In the genomic region with DNA sequence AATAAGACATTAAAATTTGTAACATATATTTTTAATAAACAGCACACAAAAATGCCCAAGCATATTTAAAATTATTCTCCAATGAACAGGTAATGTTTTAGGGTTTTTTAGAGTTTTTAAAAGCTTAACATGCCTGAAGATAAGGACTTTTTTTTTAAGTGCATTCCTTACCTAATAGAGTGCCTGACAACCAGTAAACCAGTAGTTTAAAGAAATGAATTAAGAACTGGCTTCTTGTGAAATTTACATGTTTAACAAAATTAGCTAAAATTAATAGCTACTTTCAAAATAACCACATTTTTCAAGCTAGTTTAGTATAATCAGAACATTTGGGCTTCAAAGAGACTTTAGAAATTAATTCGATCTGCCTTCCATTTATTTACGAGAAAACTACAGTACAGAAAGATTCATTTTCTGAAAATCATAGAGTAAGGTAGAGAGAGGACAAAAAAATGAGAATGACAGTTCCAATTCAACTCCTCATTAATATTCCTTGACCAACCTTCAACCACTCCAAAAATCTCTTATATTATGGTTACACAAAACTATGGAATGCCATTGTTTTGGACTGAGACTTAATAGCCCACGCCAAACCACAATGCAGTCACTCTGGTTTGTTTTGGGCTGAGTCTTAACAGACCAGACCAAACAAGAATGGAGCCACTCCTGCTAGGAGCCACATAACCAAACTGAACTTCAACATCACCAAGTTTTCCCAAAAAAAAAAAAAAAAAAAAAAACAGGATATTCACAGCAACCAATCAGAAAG, we compare ENCODE assay signal across 20 cellular contexts. TPM values are rescaled to one million over a fixed set of nuclear protein-coding genes. Genes with fewer than 3 reads are reported as not detected.
A peak's percentile ranks its signal among the peaks of the same experiment; 100 is the strongest.
DNase-seq lines count a peak whose midpoint lies in the region; ATAC-seq and TF ChIP-seq lines count a peak whose summit lies in the region.
"Had no signal": no experiment of that assay in that cellular context is flagged by ENCODE, and none has a peak within 500 bp of the region (broad histone marks: within the 10 kb centered on the region; RNA-seq: fewer than 3 reads in every experiment).

No MANE protein-coding gene starts in this region.

- no peaks in the 10 kb centered on the region for H4K20me1 ChIP-seq in GM23338 (replicated peaks; ENCODE audit: insufficient read depth)
- peaks cover 100% of the 10 kb centered on the region for H4K20me1 ChIP-seq in smooth muscle cell (ENCODE audit: low read depth)

- H3K27me3 ChIP-seq in GM23338 (ENCODE audit: insufficient read depth) (no peaks in the 10 kb centered on the region), smooth muscle cell (ENCODE audit: low read depth) (no peaks in the 10 kb centered on the region)
- H3K27me3 ChIP-seq: adrenal gland, dorsolateral prefrontal cortex had no signal

- H3K4me3 ChIP-seq in GM23338 (no peak overlapping the region), smooth muscle cell (no peak overlapping the region)
- H3K4me3 ChIP-seq: adrenal gland, dorsolateral prefrontal cortex had no signal

- peak overlapping the region; percentile 1; the same call in 1 of the 2 replicates for H3K27ac Mint-ChIP-seq in GM23338
- H3K27ac Mint-ChIP-seq: activated CD4-positive, alpha-beta T cell treated with anti-CD3 and anti-CD28 coated beads, Interleukin-2, amount 10 ng/mL, durations not matched to agents 7 days and 5 days; CD8-positive, alpha-beta T cell; natural killer cell; stimulated activated memory B cell treated with anti-CD40 and anti-IgM and Interleukin-4, amounts not matched to agents 10 μg/mL and 1 μg/mL and 100 μg/mL, for 72 hours had no signal

- H2AFZ ChIP-seq in GM23338 (no peak overlapping the region), smooth muscle cell (ENCODE audit: low read depth) (no peak overlapping the region)

- H3K27ac ChIP-seq in GM23338 (ENCODE audit: low read depth) = no peak overlapping the region
- H3K27ac ChIP-seq in smooth muscle cell (ENCODE audit: low read depth) = peak overlapping the region; percentile 75
- H3K27ac ChIP-seq: adrenal gland, dorsolateral prefrontal cortex had no signal

- H3K36me3 Mint-ChIP-seq in GM23338 (ENCODE audit: low read depth) = no peaks in the 10 kb centered on the region; the same call in 2 of the 3 replicates
- H3K36me3 Mint-ChIP-seq: natural killer cell had no signal

- no peaks in the 10 kb centered on the region for H3K9me2 ChIP-seq in GM23338 (ENCODE audit: insufficient read depth)

- H3K9ac ChIP-seq in smooth muscle cell (ENCODE audit: low read depth) = peak overlapping the region; percentile 7

- H3F3A ChIP-seq in GM23338 (replicated peaks; ENCODE audit: low read depth) (no peaks in the 10 kb centered on the region), smooth muscle cell (ENCODE audit: low read depth) (no peaks in the 10 kb centered on the region)

- H3K9me3 ChIP-seq in smooth muscle cell (replicated peaks; ENCODE audit: low read depth) = no peaks in the 10 kb centered on the region
- H3K9me3 ChIP-seq: adrenal gland had no signal

- H3K27me3 Mint-ChIP-seq in GM23338 (ENCODE audit: insufficient read depth, low read depth, poor library complexity) = no peaks in the 10 kb centered on the region
- H3K27me3 Mint-ChIP-seq: activated CD4-positive, alpha-beta T cell treated with anti-CD3 and anti-CD28 coated beads, Interleukin-2, amount 10 ng/mL, durations not matched to agents 7 days and 5 days; stimulated activated memory B cell treated with anti-CD40 and anti-IgM and Interleukin-4, amounts not matched to agents 10 μg/mL and 1 μg/mL and 100 μg/mL, for 72 hours had no signal

- H3K9me3 Mint-ChIP-seq in GM23338 = no peaks in the 10 kb centered on the region; the same call in 2 of the 3 replicates
- H3K9me3 Mint-ChIP-seq: activated CD4-positive, alpha-beta T cell treated with anti-CD3 and anti-CD28 coated beads, Interleukin-2, amount 10 ng/mL, durations not matched to agents 7 days and 5 days; activated T-cell treated with anti-CD3 and anti-CD28 coated beads, Interleukin-2, amount 50 U/mL, for 4 hours; CD8-positive, alpha-beta T cell; natural killer cell; stimulated activated memory B cell treated with anti-CD40 and anti-IgM and Interleukin-4, amounts not matched to agents 10 μg/mL and 1 μg/mL and 100 μg/mL, for 72 hours had no signal

- H3K36me3 ChIP-seq in GM23338 (ENCODE audit: insufficient read depth) (no peaks in the 10 kb centered on the region), smooth muscle cell (ENCODE audit: low read depth) (no peaks in the 10 kb centered on the region)
- H3K36me3 ChIP-seq: adrenal gland had no signal

- DNase-seq in GM23338 (ENCODE audit: low spot score) (no peak), fibroblast of gingiva (ENCODE audit: low read depth) (peak; percentile 54), smooth muscle cell (lab: John Stamatoyannopoulos, UW; ENCODE audit: unreplicated experiment) (no peak), NCI-H82 treated with DMSO at 0.1 percent for 48 hours (lab: John Stamatoyannopoulos, UW; ENCODE audit: unreplicated experiment) (no peak)
- DNase-seq: activated CD4-positive, alpha-beta T cell treated with anti-CD3 and anti-CD28 coated beads, Interleukin-2, amount 10 ng/mL, durations not matched to agents 7 days and 5 days; activated T-cell treated with anti-CD3 and anti-CD28 coated beads, Interleukin-2, amount 50 U/mL, for 4 hours; adrenal gland; CD8-positive, alpha-beta T cell; dorsolateral prefrontal cortex; GOT3; left colon; natural killer cell; NCI-H187 treated with DMSO at 0.1 percent for 48 hours; stimulated activated CD4-positive, alpha-beta T cell treated with anti-CD3 and anti-CD28 coated beads, Interleukin-4, amount 100 ng/mL, for 4 hours; T-helper 9 cell had no signal

- TF ChIP-seq CTCF in GM23338 (conservative IDR thresholded peaks at IDR 0.05; ENCODE audit: low read depth in 2 of 2) = no peak
- no peak for TF ChIP-seq CTCF in smooth muscle cell (IDR thresholded peaks at IDR 0.05; ENCODE audit: borderline replicate concordance, insufficient read depth, poor library complexity, severe bottlenecking)

- no peak overlapping the region for H3K4me3 Mint-ChIP-seq in GM23338
- H3K4me3 Mint-ChIP-seq: activated CD4-positive, alpha-beta T cell treated with anti-CD3 and anti-CD28 coated beads, Interleukin-2, amount 10 ng/mL, durations not matched to agents 7 days and 5 days; activated T-cell treated with anti-CD3 and anti-CD28 coated beads, Interleukin-2, amount 50 U/mL, for 4 hours; CD8-positive, alpha-beta T cell; natural killer cell; stimulated activated memory B cell treated with anti-CD40 and anti-IgM and Interleukin-4, amounts not matched to agents 10 μg/mL and 1 μg/mL and 100 μg/mL, for 72 hours had no signal

- H3K4me1 Mint-ChIP-seq in GM23338 = peaks cover 5% of the 10 kb centered on the region; the same call in 2 of the 3 replicates
- H3K4me1 Mint-ChIP-seq: stimulated activated memory B cell treated with anti-CD40 and anti-IgM and Interleukin-4, amounts not matched to agents 10 μg/mL and 1 μg/mL and 100 μg/mL, for 72 hours had no signal

- H3K79me2 ChIP-seq in GM23338 (replicated peaks; ENCODE audit: insufficient read depth) = no peaks in the 10 kb centered on the region
- H3K79me2 ChIP-seq in smooth muscle cell (ENCODE audit: low read depth) = peaks cover 95% of the 10 kb centered on the region

- ATAC-seq in GM23338 (no peak), SK-N-SH treated with all-trans-retinoic acid at 6 μM for 48 hours (peak; percentile 82), GM18502 (IDR thresholded peaks at IDR 0.05; ENCODE audit: poor library complexity, unreplicated experiment) (no peak), GM19324 (IDR thresholded peaks at IDR 0.05; ENCODE audit: low FRiP score, unreplicated experiment) (no peak)
- ATAC-seq: activated T-cell treated with anti-CD3 and anti-CD28 coated beads, Interleukin-2, amount 50 U/mL, for 4 hours; CD8-positive, alpha-beta T cell; left colon; natural killer cell; stimulated activated memory B cell treated with anti-CD40 and anti-IgM and Interleukin-4, amounts not matched to agents 10 μg/mL and 1 μg/mL and 100 μg/mL, for 72 hours had no signal

- WGBS in smooth muscle cell (ENCODE audit: low lambda C conversion rate) = 83% methylated on average over 3 of the region's 3 CpGs

- H3K4me1 ChIP-seq in GM23338 (ENCODE audit: insufficient read depth) = no peaks in the 10 kb centered on the region
- peaks cover 11% of the 10 kb centered on the region for H3K4me1 ChIP-seq in smooth muscle cell (ENCODE audit: low read depth)

- no peak overlapping the region for H3K4me2 ChIP-seq in GM23338
- peak overlapping the region; percentile 10 for H3K4me2 ChIP-seq in smooth muscle cell

TF ChIP-seq in GM23338, 12 proteins besides CTCF, POLR2A, EP300 and RAD21 (continues in another document):
- no peak for TF ChIP-seq EZH2 (IDR thresholded peaks at IDR 0.05; ENCODE audit: low read depth, unreplicated experiment)
- TF ChIP-seq ZNF331 (CRISPR knock-in tag; IDR thresholded peaks at IDR 0.05; ENCODE audit: low read depth) = no peak
- TF ChIP-seq, protein P1, sequence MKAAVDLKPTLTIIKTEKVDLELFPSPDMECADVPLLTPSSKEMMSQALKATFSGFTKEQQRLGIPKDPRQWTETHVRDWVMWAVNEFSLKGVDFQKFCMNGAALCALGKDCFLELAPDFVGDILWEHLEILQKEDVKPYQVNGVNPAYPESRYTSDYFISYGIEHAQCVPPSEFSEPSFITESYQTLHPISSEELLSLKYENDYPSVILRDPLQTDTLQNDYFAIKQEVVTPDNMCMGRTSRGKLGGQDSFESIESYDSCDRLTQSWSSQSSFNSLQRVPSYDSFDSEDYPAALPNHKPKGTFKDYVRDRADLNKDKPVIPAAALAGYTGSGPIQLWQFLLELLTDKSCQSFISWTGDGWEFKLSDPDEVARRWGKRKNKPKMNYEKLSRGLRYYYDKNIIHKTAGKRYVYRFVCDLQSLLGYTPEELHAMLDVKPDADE (IDR thresholded peaks at IDR 0.05) = no peak
- TF ChIP-seq STAT1 (IDR thresholded peaks at IDR 0.05; ENCODE audit: unreplicated experiment) = no peak

TF ChIP-seq in SK-N-SH treated with all-trans-retinoic acid at 6 μM for 48 hours, 23 proteins besides CTCF, POLR2A, EP300 and RAD21 (continues in another document):
- TF ChIP-seq, protein P2, sequence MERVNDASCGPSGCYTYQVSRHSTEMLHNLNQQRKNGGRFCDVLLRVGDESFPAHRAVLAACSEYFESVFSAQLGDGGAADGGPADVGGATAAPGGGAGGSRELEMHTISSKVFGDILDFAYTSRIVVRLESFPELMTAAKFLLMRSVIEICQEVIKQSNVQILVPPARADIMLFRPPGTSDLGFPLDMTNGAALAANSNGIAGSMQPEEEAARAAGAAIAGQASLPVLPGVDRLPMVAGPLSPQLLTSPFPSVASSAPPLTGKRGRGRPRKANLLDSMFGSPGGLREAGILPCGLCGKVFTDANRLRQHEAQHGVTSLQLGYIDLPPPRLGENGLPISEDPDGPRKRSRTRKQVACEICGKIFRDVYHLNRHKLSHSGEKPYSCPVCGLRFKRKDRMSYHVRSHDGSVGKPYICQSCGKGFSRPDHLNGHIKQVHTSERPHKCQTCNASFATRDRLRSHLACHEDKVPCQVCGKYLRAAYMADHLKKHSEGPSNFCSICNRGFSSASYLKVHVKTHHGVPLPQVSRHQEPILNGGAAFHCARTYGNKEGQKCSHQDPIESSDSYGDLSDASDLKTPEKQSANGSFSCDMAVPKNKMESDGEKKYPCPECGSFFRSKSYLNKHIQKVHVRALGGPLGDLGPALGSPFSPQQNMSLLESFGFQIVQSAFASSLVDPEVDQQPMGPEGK (CRISPR knock-in tag; IDR thresholded peaks at IDR 0.05; ENCODE audit: borderline replicate concordance) = no peak

RNA-seq across cellular contexts. Expression of gene PLN, which starts 5.7 kb away (rescaled TPM):
- total RNA-seq in GM23338 (2014; rRNA removed; shearing (Covaris generic)) = not detected in 2 replicates
- 0.10 TPM in 1 of 2 replicates, not detected in the other for polyA plus RNA-seq in GM23338 (2016; fragmentation: Nextera tagmentation; extraction: Ambion mirVana)
- 2.9 and 5.4 TPM in 2 replicates for total RNA-seq in smooth muscle cell
- 0.75 and 5.8 TPM in 2 replicates for polyA plus RNA-seq in smooth muscle cell
- total RNA-seq: activated CD4-positive, alpha-beta T cell treated with anti-CD3 and anti-CD28 coated beads, Interleukin-2, amount 10 ng/mL, durations not matched to agents 7 days and 5 days; CD8-positive, alpha-beta T cell; G401; natural killer cell had no signal
